Comparison of ENCODE assay signal across 8 cellular contexts in the genomic region with DNA sequence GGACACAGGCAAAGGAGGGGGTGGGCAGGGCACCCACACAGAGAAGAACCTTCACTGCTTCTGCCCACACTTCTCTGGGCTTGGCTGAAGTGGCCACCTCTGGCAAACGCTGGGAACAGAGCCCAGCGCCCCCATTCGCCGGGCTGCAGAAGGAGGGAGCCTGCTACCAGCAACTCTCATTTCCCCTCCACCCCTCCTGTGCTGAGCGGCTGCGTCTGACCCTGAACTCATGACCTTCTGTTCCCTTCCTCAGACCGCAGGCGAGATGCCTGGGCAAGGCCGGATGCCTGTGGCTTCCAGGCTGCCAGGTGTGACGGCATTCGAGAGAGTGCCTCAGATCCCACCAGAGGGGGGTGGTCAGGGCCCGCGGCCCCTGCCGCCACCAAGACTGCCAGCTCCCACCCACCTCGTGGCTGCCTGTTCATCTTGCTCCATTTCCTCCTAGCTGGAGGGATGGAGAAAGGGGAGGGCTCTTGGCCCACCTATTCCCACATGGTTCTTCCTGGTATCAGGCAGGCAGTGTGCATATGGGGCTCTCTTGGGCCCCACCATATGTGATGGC. TPM values are rescaled to one million over a fixed set of nuclear protein-coding genes. Genes with fewer than 3 reads are reported as not detected.
DNase-seq lines count a peak whose midpoint lies in the region; ATAC-seq, FAIRE-seq and TF ChIP-seq lines count a peak whose summit lies in the region.

No MANE protein-coding gene starts in this region.

- ATAC-seq in GM19395 (IDR thresholded peaks at IDR 0.05; ENCODE audit: unreplicated experiment) = peak; percentile 71
- ATAC-seq in HG03571 (IDR thresholded peaks at IDR 0.05; ENCODE audit: unreplicated experiment) = peak; percentile 62

- no peaks in the 10 kb centered on the region for H3K9me3 ChIP-seq in liver (ENCODE audit: control insufficient read depth in 4 of 4, low read length in 3 of 4)

- peak; percentile 55 to 63 for TF ChIP-seq RAD21 in liver (IDR thresholded peaks at IDR 0.05)

- H3K27ac ChIP-seq in VCaP (peak overlapping the region; percentile 96), liver (ENCODE audit: low read depth in 1 of 2, low read length in 2 of 2) (peak overlapping the region; percentile 74 to 90)

- FAIRE-seq in bronchial epithelial cell (lab: Jason Lieb, UNC) = no peak
- FAIRE-seq in HTR-8/SVneo (lab: Jason Lieb, UNC) = no peak

- TF ChIP-seq CTCF in VCaP (conservative IDR thresholded peaks at IDR 0.05) = no peak
- TF ChIP-seq CTCF in bronchial epithelial cell (IDR thresholded peaks at IDR 0.05; ENCODE audit: insufficient read depth, low read length, severe bottlenecking) = peak; percentile 13
- peak; percentile 6 for TF ChIP-seq CTCF in liver (IDR thresholded peaks at IDR 0.05; ENCODE audit: low read depth, low read length, missing input control)

- WGBS in liver = 6% methylated on average over 15 of the region's 15 CpGs

- H3K4me3 ChIP-seq in bronchial epithelial cell (ENCODE audit: low read depth, low read length) (no peak overlapping the region), liver (ENCODE audit: low read depth in 1 of 3, low read length in 3 of 3) (no peak overlapping the region)

- H3K4me1 ChIP-seq in liver (ENCODE audit: control insufficient read depth in 4 of 4, insufficient read depth in 4 of 4, low read length in 3 of 4) = peaks cover 29 to 65% (median 53%) of the 10 kb centered on the region in 4 donors

- H3K36me3 ChIP-seq in bronchial epithelial cell (ENCODE audit: control insufficient read depth, insufficient read depth, low read length) = peaks cover 12% of the 10 kb centered on the region
- H3K36me3 ChIP-seq in liver (ENCODE audit: control insufficient read depth in 4 of 4, insufficient read depth in 3 of 4, low read depth in 1 of 4, low read length in 3 of 4) = peaks cover 0 to 12% (median 9%) of the 10 kb centered on the region in 4 donors

- H3K27me3 ChIP-seq in bronchial epithelial cell (ENCODE audit: control insufficient read depth, insufficient read depth, low read length) (no peaks in the 10 kb centered on the region), liver (ENCODE audit: control insufficient read depth in 4 of 4, insufficient read depth in 4 of 4, low read length in 3 of 4) (no peaks in the 10 kb centered on the region)

- peak; percentile 19 for DNase-seq in AG20443 (ENCODE audit: low spot score)
- DNase-seq in bronchial epithelial cell (ENCODE audit: low read depth) = peak; percentile 75
- DNase-seq in stimulated activated CD4-positive, alpha-beta T cell treated with anti-CD3 and anti-CD28 coated beads, TNF-alpha, amount 100 ng/mL, for 48 hours (ENCODE audit: low read depth in 3 of 3) = peak in 2 of 3 donors; percentile 77 to 85
- DNase-seq in HTR-8/SVneo (ENCODE audit: insufficient read length, low spot score) = no peak

- peak overlapping the region in 1 of 2 donors; percentile 31 for H3K9ac ChIP-seq in liver (ENCODE audit: low read depth in 1 of 2, low read length in 2 of 2)

TF ChIP-seq in liver, 16 proteins besides CTCF, POLR2A, EP300 and RAD21:
- peak; percentile 17 for TF ChIP-seq FOXA2 (IDR thresholded peaks at IDR 0.05)
- TF ChIP-seq, protein P1, sequence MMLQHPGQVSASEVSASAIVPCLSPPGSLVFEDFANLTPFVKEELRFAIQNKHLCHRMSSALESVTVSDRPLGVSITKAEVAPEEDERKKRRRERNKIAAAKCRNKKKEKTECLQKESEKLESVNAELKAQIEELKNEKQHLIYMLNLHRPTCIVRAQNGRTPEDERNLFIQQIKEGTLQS (IDR thresholded peaks at IDR 0.05) = no peak
- TF ChIP-seq HNF4G (IDR thresholded peaks at IDR 0.05) = no peak
- TF ChIP-seq, protein P2, sequence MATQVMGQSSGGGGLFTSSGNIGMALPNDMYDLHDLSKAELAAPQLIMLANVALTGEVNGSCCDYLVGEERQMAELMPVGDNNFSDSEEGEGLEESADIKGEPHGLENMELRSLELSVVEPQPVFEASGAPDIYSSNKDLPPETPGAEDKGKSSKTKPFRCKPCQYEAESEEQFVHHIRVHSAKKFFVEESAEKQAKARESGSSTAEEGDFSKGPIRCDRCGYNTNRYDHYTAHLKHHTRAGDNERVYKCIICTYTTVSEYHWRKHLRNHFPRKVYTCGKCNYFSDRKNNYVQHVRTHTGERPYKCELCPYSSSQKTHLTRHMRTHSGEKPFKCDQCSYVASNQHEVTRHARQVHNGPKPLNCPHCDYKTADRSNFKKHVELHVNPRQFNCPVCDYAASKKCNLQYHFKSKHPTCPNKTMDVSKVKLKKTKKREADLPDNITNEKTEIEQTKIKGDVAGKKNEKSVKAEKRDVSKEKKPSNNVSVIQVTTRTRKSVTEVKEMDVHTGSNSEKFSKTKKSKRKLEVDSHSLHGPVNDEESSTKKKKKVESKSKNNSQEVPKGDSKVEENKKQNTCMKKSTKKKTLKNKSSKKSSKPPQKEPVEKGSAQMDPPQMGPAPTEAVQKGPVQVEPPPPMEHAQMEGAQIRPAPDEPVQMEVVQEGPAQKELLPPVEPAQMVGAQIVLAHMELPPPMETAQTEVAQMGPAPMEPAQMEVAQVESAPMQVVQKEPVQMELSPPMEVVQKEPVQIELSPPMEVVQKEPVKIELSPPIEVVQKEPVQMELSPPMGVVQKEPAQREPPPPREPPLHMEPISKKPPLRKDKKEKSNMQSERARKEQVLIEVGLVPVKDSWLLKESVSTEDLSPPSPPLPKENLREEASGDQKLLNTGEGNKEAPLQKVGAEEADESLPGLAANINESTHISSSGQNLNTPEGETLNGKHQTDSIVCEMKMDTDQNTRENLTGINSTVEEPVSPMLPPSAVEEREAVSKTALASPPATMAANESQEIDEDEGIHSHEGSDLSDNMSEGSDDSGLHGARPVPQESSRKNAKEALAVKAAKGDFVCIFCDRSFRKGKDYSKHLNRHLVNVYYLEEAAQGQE (IDR thresholded peaks at IDR 0.05) = peak; percentile 64
- no peak for TF ChIP-seq EGR1 (IDR thresholded peaks at IDR 0.05; ENCODE audit: low read depth in 2 of 2)
- peak; percentile 28 for TF ChIP-seq FOXA1 (IDR thresholded peaks at IDR 0.05)
- TF ChIP-seq YY1 (IDR thresholded peaks at IDR 0.05) = no peak
- peak in 1 of 2 donors; percentile 30 for TF ChIP-seq JUND (IDR thresholded peaks at IDR 0.05)
- TF ChIP-seq NR2F2 (IDR thresholded peaks at IDR 0.05) = peak; percentile 100
- TF ChIP-seq, protein P3, sequence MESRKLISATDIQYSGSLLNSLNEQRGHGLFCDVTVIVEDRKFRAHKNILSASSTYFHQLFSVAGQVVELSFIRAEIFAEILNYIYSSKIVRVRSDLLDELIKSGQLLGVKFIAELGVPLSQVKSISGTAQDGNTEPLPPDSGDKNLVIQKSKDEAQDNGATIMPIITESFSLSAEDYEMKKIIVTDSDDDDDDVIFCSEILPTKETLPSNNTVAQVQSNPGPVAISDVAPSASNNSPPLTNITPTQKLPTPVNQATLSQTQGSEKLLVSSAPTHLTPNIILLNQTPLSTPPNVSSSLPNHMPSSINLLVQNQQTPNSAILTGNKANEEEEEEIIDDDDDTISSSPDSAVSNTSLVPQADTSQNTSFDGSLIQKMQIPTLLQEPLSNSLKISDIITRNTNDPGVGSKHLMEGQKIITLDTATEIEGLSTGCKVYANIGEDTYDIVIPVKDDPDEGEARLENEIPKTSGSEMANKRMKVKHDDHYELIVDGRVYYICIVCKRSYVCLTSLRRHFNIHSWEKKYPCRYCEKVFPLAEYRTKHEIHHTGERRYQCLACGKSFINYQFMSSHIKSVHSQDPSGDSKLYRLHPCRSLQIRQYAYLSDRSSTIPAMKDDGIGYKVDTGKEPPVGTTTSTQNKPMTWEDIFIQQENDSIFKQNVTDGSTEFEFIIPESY (IDR thresholded peaks at IDR 0.05) = no peak
- no peak for TF ChIP-seq TAF1 (conservative IDR thresholded peaks at IDR 0.05)
- no peak for TF ChIP-seq GABPA (IDR thresholded peaks at IDR 0.05 in 1 of 2, conservative IDR thresholded peaks at IDR 0.05 in 1 of 2)
- TF ChIP-seq SP1 (IDR thresholded peaks at IDR 0.05) = peak; percentile 91
- peak; percentile 57 to 69 for TF ChIP-seq HNF4A (conservative IDR thresholded peaks at IDR 0.05)
- TF ChIP-seq RXRA (IDR thresholded peaks at IDR 0.05) = peak; percentile 87 to 94
- TF ChIP-seq MAX (IDR thresholded peaks at IDR 0.05) = peak; percentile 73

RNA-seq across cellular contexts. Expression of gene DNAJB12, which starts 19.8 kb away (rescaled TPM):
- total RNA-seq in bronchial epithelial cell (21.6 and 26.6 TPM in 2 replicates), liver (10 to 100 TPM; 17.5 to 22.0 TPM)
- 10 to 100 TPM; 15.9 to 20.3 TPM for polyA plus RNA-seq in liver
